Comparison of ENCODE assay signal across 1 cellular context in the genomic region with DNA sequence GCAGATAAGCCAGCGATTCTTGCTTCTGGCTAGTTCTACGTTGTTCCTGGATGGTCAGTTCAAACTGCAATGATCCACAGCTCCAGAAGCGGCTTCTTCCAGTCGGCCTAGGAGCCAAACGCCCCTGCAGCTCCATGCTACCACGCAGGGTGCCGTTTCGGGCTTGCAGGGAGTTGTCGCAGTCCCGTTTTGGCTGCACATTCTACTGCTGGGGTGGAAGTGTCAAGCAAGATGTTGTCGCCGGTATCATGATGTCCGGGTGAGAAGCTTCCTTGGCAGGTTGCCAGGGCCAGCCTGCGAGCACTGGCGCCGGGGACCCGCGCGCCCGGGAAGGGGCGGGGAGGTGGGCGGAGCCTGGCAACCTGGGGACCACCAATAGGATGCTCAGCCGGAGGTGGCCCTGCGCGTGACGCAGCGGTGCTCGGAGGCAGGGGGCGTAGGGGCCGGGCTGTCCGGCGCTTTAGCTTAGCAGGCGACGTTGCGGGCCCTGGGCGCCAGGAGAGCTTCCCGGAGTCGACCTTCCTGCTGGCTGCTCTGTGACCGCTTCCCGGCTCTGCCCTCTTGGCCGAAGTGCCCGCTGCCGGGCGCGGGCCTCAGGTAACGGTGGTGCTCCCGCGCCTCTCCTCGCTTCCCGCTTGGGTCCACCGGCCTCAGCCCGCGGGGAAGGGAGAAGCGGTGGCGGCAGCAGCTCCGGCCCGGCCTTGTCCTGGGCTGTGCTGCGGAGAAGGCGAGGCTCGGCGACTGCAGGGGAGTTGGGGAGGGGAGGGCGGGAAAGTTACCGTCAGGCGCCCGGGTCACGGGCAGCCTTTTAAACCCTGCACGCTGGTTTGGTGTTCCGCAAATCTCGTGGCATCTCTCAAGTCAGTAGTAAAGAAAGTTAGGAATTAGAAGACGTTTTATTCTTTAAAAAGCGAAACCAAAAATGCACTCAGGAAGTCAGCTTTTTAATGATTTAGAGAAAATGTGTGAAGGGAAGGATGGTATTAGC.
TF ChIP-seq lines count a peak whose summit lies in the region.

A gene (plus strand): TSS at position 458 of the 988 bp plus-strand sequence. CDS start 8,888 bp downstream, outside the sequence.

TF ChIP-seq in K562, 482 proteins besides CTCF, POLR2A, EP300 and RAD21 (continued from another document and continues in another):
- TF ChIP-seq, protein P1, sequence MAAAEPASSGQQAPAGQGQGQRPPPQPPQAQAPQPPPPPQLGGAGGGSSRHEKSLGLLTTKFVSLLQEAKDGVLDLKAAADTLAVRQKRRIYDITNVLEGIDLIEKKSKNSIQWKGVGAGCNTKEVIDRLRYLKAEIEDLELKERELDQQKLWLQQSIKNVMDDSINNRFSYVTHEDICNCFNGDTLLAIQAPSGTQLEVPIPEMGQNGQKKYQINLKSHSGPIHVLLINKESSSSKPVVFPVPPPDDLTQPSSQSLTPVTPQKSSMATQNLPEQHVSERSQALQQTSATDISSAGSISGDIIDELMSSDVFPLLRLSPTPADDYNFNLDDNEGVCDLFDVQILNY (CRISPR knock-in tag; IDR thresholded peaks at IDR 0.05): no peak
- TF ChIP-seq, protein P2, sequence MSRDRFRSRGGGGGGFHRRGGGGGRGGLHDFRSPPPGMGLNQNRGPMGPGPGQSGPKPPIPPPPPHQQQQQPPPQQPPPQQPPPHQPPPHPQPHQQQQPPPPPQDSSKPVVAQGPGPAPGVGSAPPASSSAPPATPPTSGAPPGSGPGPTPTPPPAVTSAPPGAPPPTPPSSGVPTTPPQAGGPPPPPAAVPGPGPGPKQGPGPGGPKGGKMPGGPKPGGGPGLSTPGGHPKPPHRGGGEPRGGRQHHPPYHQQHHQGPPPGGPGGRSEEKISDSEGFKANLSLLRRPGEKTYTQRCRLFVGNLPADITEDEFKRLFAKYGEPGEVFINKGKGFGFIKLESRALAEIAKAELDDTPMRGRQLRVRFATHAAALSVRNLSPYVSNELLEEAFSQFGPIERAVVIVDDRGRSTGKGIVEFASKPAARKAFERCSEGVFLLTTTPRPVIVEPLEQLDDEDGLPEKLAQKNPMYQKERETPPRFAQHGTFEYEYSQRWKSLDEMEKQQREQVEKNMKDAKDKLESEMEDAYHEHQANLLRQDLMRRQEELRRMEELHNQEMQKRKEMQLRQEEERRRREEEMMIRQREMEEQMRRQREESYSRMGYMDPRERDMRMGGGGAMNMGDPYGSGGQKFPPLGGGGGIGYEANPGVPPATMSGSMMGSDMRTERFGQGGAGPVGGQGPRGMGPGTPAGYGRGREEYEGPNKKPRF (IDR thresholded peaks at IDR 0.05; ENCODE audit: low read depth, low read length): no peak
- TF ChIP-seq FOXP1 (CRISPR knock-in tag; IDR thresholded peaks at IDR 0.05): 0 out of 2 replicates have a peak, but pooled peaks have one; percentile 40
- TF ChIP-seq LEF1 (IDR thresholded peaks at IDR 0.05): peak; percentile 36; the same call in 1 of the 2 replicates
- TF ChIP-seq, protein P3, sequence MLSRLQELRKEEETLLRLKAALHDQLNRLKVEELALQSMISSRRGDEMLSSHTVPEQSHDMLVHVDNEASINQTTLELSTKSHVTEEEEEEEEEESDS (CRISPR knock-in tag; IDR thresholded peaks at IDR 0.05): no peak
- peak; percentile 87 for TF ChIP-seq GATAD2A (IDR thresholded peaks at IDR 0.05)
- no peak for TF ChIP-seq ZC3H8 (IDR thresholded peaks at IDR 0.05)
- peak; percentile 81 for TF ChIP-seq POLR2AphosphoS5 (IDR thresholded peaks at IDR 0.05; ENCODE audit: control insufficient read depth, insufficient read depth, low read depth, low read length)
- TF ChIP-seq ZNF324 (CRISPR knock-in tag; IDR thresholded peaks at IDR 0.05): no peak
- TF ChIP-seq, protein P4, sequence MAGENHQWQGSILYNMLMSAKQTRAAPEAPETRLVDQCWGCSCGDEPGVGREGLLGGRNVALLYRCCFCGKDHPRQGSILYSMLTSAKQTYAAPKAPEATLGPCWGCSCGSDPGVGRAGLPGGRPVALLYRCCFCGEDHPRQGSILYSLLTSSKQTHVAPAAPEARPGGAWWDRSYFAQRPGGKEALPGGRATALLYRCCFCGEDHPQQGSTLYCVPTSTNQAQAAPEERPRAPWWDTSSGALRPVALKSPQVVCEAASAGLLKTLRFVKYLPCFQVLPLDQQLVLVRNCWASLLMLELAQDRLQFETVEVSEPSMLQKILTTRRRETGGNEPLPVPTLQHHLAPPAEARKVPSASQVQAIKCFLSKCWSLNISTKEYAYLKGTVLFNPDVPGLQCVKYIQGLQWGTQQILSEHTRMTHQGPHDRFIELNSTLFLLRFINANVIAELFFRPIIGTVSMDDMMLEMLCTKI (IDR thresholded peaks at IDR 0.05; ENCODE audit: partially characterized antibody): no peak
- TF ChIP-seq, protein P5, sequence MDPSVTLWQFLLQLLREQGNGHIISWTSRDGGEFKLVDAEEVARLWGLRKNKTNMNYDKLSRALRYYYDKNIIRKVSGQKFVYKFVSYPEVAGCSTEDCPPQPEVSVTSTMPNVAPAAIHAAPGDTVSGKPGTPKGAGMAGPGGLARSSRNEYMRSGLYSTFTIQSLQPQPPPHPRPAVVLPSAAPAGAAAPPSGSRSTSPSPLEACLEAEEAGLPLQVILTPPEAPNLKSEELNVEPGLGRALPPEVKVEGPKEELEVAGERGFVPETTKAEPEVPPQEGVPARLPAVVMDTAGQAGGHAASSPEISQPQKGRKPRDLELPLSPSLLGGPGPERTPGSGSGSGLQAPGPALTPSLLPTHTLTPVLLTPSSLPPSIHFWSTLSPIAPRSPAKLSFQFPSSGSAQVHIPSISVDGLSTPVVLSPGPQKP (CRISPR knock-in tag; IDR thresholded peaks at IDR 0.05): no peak
- no peak for TF ChIP-seq ARID2 (IDR thresholded peaks at IDR 0.05)
- TF ChIP-seq ZNF830 (CRISPR knock-in tag; IDR thresholded peaks at IDR 0.05): no peak
- TF ChIP-seq, protein P6, sequence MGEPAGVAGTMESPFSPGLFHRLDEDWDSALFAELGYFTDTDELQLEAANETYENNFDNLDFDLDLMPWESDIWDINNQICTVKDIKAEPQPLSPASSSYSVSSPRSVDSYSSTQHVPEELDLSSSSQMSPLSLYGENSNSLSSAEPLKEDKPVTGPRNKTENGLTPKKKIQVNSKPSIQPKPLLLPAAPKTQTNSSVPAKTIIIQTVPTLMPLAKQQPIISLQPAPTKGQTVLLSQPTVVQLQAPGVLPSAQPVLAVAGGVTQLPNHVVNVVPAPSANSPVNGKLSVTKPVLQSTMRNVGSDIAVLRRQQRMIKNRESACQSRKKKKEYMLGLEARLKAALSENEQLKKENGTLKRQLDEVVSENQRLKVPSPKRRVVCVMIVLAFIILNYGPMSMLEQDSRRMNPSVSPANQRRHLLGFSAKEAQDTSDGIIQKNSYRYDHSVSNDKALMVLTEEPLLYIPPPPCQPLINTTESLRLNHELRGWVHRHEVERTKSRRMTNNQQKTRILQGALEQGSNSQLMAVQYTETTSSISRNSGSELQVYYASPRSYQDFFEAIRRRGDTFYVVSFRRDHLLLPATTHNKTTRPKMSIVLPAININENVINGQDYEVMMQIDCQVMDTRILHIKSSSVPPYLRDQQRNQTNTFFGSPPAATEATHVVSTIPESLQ (CRISPR knock-in tag; IDR thresholded peaks at IDR 0.05): peak; percentile 94; the same call in 1 of the 2 replicates
- peak; percentile 69; the same call in 1 of the 2 replicates for TF ChIP-seq MTA3 (IDR thresholded peaks at IDR 0.05; ENCODE audit: borderline replicate concordance)
- TF ChIP-seq, protein P7, sequence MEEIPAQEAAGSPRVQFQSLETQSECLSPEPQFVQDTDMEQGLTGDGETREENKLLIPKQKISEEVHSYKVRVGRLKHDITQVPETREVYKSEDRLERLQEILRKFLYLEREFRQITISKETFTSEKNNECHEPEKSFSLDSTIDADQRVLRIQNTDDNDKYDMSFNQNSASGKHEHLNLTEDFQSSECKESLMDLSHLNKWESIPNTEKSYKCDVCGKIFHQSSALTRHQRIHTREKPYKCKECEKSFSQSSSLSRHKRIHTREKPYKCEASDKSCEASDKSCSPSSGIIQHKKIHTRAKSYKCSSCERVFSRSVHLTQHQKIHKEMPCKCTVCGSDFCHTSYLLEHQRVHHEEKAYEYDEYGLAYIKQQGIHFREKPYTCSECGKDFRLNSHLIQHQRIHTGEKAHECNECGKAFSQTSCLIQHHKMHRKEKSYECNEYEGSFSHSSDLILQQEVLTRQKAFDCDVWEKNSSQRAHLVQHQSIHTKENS (CRISPR knock-in tag; IDR thresholded peaks at IDR 0.05): no peak
- TF ChIP-seq NUFIP1 (IDR thresholded peaks at IDR 0.05; ENCODE audit: partially characterized antibody): no peak
- TF ChIP-seq ZNF12 (CRISPR knock-in tag; IDR thresholded peaks at IDR 0.05): 0 out of 2 replicates have a peak, but pooled peaks have one; percentile 64
- TF ChIP-seq PML (IDR thresholded peaks at IDR 0.05; ENCODE audit: low read length): peak; percentile 45; the same call in 1 of the 2 replicates
- no peak for TF ChIP-seq U2AF2 (optimal IDR thresholded peaks at IDR 0.05; ENCODE audit: low read depth, low read length)
- peak; percentile 51; the same call in 1 of the 2 replicates for TF ChIP-seq RFX1 (IDR thresholded peaks at IDR 0.05)
- TF ChIP-seq ASH1L (IDR thresholded peaks at IDR 0.05; ENCODE audit: borderline replicate concordance, low read depth, partially characterized antibody): no peak
- TF ChIP-seq PPARD (CRISPR knock-in tag; IDR thresholded peaks at IDR 0.05): no peak
- TF ChIP-seq STAT5A (IDR thresholded peaks at IDR 0.05; ENCODE audit: borderline replicate concordance, low read length): no peak
- peak; percentile 56 for TF ChIP-seq NFYB (IDR thresholded peaks at IDR 0.05; ENCODE audit: extremely low read depth, insufficient read length)
- TF ChIP-seq SMAD2 (IDR thresholded peaks at IDR 0.05; ENCODE audit: low read depth, low read length): no peak
- TF ChIP-seq NONO (IDR thresholded peaks at IDR 0.05; ENCODE audit: low read depth in 2 of 2, low read length in 1 of 2): peak in 1 of 2 experiments; percentile 78; a peak in 3 of 4 replicates
- TF ChIP-seq, protein P8, sequence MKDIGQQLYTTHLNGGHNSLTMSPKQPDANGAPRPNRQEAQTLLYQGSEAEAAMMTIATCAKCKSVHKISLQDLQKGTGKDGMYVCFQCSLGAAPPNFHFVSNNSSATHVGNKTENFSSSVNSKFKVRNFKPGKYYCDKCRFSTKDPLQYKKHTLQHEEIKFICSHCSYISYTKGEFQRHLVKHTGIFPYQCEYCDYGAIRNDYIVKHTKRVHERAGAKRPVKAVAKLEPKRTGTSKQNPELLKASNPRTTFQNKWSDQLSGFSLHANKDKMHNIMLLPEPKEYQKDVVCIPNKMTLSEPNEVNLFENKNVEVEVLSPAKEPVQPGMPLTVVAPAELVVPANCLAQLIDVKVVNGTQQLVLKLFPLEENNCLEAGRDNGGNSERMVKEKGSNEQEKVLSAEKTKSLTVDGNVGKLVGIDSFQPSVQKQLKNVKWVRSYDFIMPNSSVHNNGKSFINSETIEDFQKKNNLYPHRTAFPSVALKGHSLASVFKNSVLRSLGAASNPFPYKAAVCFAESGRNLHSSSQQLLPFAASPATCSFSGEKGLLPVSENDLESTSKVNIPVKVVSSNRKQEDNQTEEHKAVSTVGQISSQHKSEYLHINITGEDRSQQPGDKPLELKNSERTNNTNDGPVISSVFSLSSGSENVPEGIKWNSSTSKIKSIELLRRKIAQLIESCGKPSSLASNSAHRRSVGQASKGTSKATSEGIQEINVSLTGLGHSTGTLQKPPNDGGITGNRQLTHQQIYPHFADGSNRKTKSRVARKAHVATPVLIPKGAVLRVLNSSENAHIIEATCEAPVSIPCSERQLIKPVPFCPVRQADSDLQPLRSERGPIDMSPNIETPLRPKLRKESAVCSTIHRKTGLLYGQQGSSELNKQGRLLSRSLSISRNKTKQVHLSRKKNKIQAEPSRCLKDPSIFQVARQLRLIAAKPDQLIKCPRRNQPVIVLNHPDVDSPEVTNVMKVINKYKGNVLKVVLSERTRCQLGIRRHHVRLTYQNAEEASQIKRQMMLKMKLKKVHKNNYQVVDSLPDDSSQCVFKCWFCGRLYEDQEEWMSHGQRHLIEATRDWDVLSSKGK (CRISPR knock-in tag; IDR thresholded peaks at IDR 0.05): no peak
- peak; percentile 47; the same call in 1 of the 2 replicates for TF ChIP-seq ZNF24 (IDR thresholded peaks at IDR 0.05)
- TF ChIP-seq, protein P9, sequence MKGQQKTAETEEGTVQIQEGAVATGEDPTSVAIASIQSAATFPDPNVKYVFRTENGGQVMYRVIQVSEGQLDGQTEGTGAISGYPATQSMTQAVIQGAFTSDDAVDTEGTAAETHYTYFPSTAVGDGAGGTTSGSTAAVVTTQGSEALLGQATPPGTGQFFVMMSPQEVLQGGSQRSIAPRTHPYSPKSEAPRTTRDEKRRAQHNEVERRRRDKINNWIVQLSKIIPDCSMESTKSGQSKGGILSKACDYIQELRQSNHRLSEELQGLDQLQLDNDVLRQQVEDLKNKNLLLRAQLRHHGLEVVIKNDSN (CRISPR knock-in tag; IDR thresholded peaks at IDR 0.05): peak; percentile 63; the same call in 1 of the 2 replicates
- TF ChIP-seq HLTF (IDR thresholded peaks at IDR 0.05): no peak
- TF ChIP-seq TCF7L2 (IDR thresholded peaks at IDR 0.05; ENCODE audit: low read depth, low read length): no peak
- no peak for TF ChIP-seq MTF1 (CRISPR knock-in tag; IDR thresholded peaks at IDR 0.05; ENCODE audit: borderline replicate concordance)
- TF ChIP-seq, protein P10, sequence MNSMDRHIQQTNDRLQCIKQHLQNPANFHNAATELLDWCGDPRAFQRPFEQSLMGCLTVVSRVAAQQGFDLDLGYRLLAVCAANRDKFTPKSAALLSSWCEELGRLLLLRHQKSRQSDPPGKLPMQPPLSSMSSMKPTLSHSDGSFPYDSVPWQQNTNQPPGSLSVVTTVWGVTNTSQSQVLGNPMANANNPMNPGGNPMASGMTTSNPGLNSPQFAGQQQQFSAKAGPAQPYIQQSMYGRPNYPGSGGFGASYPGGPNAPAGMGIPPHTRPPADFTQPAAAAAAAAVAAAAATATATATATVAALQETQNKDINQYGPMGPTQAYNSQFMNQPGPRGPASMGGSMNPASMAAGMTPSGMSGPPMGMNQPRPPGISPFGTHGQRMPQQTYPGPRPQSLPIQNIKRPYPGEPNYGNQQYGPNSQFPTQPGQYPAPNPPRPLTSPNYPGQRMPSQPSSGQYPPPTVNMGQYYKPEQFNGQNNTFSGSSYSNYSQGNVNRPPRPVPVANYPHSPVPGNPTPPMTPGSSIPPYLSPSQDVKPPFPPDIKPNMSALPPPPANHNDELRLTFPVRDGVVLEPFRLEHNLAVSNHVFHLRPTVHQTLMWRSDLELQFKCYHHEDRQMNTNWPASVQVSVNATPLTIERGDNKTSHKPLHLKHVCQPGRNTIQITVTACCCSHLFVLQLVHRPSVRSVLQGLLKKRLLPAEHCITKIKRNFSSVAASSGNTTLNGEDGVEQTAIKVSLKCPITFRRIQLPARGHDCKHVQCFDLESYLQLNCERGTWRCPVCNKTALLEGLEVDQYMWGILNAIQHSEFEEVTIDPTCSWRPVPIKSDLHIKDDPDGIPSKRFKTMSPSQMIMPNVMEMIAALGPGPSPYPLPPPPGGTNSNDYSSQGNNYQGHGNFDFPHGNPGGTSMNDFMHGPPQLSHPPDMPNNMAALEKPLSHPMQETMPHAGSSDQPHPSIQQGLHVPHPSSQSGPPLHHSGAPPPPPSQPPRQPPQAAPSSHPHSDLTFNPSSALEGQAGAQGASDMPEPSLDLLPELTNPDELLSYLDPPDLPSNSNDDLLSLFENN (IDR thresholded peaks at IDR 0.05; ENCODE audit: low read depth in 2 of 2, low read length in 2 of 2): no peak
- TF ChIP-seq SMARCE1 (IDR thresholded peaks at IDR 0.05): peak; percentile 76
- TF ChIP-seq HDAC3 (IDR thresholded peaks at IDR 0.05; ENCODE audit: borderline replicate concordance, partially characterized antibody): no peak
- TF ChIP-seq, protein P11, sequence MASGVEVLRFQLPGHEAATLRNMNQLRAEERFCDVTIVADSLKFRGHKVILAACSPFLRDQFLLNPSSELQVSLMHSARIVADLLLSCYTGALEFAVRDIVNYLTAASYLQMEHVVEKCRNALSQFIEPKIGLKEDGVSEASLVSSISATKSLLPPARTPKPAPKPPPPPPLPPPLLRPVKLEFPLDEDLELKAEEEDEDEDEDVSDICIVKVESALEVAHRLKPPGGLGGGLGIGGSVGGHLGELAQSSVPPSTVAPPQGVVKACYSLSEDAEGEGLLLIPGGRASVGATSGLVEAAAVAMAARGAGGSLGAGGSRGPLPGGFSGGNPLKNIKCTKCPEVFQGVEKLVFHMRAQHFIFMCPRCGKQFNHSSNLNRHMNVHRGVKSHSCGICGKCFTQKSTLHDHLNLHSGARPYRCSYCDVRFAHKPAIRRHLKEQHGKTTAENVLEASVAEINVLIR (CRISPR knock-in tag; IDR thresholded peaks at IDR 0.05): peak; percentile 60
